Comparison of ENCODE assay signal across 20 cellular contexts in the genomic region with DNA sequence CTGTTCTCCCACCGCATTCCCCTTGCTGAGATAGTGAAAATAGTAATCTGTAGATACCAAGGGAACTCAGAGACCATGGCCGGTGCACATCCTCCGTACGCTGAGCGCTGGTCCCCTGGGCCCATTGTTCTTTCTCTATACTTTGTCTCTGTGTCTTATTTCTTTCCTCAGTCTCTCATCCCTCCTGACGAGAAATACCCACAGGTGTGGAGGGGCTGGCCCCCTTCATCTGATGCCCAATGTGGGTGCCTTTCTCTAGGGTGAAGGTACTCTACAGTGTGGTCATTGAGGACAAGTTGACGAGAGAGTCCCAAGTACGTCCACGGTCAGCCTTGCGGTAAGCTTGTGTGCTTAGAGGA.
DNase-seq lines count a peak whose midpoint lies in the region; ATAC-seq, FAIRE-seq and TF ChIP-seq lines count a peak whose summit lies in the region.
"Had no signal": no experiment of that assay in that cellular context is flagged by ENCODE, and none has a peak within 500 bp of the region (broad histone marks: within the 10 kb centered on the region; RNA-seq: fewer than 3 reads in every experiment).

No MANE protein-coding gene starts in this region.

- H3K4me1 ChIP-seq in ES-I3 (ENCODE audit: insufficient read depth, low read length) (peaks cover 19% of the 10 kb centered on the region), NT2/D1 (ENCODE audit: insufficient read depth, insufficient read length) (peaks cover 11% of the 10 kb centered on the region)

- no peaks in the 10 kb centered on the region for H3K9me3 ChIP-seq in ES-I3 (ENCODE audit: control insufficient read depth, insufficient read depth, low read length)
- H3K9me3 ChIP-seq in NT2/D1 (ENCODE audit: insufficient read depth, low read length) = no peaks in the 10 kb centered on the region
- H3K9me3 ChIP-seq in iPS-18c (ENCODE audit: control insufficient read depth, insufficient read depth, low read length) = no peaks in the 10 kb centered on the region
- H3K9me3 ChIP-seq: MG63, thyroid gland had no signal

- no peak for TF ChIP-seq CTCF in D721Med (IDR thresholded peaks at IDR 0.05; ENCODE audit: insufficient read depth, missing control alignments)

- H3K4me3 ChIP-seq in NT2/D1 (ENCODE audit: insufficient read length, low read depth) = peak overlapping the region; percentile 86
- H3K4me3 ChIP-seq in iPS-18c (ENCODE audit: insufficient read depth, low read depth, low read length) = peak overlapping the region; percentile 17; the same call in 1 of the 2 replicates
- H3K4me3 ChIP-seq: GM23248, MG63, skin epidermis, thyroid gland had no signal

- FAIRE-seq in D721Med (lab: Jason Lieb, UNC) = no peak

- no peak for DNase-seq in NT2/D1 (ENCODE audit: low read depth, low spot score)
- DNase-seq in posterior cingulate gyrus = peak in 6 of 10 donors; percentile 4 to 59 (median 20)
- DNase-seq in NCI-H1105 treated with DMSO at 0.1 percent for 48 hours (lab: John Stamatoyannopoulos, UW) = no peak
- no peak for DNase-seq in NCI-H2196 treated with DMSO at 0.1 percent for 48 hours (lab: John Stamatoyannopoulos, UW; ENCODE audit: unreplicated experiment)
- no peak for DNase-seq in D721Med (ENCODE audit: insufficient read length, low spot score)
- DNase-seq: activated CD4-positive, alpha-beta memory T cell treated with anti-CD3 and anti-CD28 coated beads for 36 hours; AML-193; amniotic stem cell; GM23248; MG63; NCI-H2029; NCI-H82; nucleus accumbens; T-cell; thyroid gland had no signal

- H3K9ac ChIP-seq in ES-I3 (ENCODE audit: low read depth, low read length) = peak overlapping the region; percentile 54
- H3K9ac ChIP-seq in NT2/D1 (ENCODE audit: insufficient read length, low read depth) = peak overlapping the region; percentile 96
- H3K9ac ChIP-seq: GM23248 had no signal

- intact Hi-C loops in posterior cingulate gyrus (cut with DNase I) = loop anchor here (2.0 to 10.0 kb wide), 5 partner anchors 52 to 364 kb away; no protein-coding TSS in a partner anchor

- H3K36me3 ChIP-seq in ES-I3 (ENCODE audit: insufficient read depth, low read length) (no peaks in the 10 kb centered on the region; the same call in 1 of the 2 replicates), NT2/D1 (ENCODE audit: insufficient read depth, insufficient read length, low read length) (peaks cover 24% of the 10 kb centered on the region)
- H3K36me3 ChIP-seq: MG63, thyroid gland had no signal

- no peak for ATAC-seq in HG03439 (IDR thresholded peaks at IDR 0.05; ENCODE audit: unreplicated experiment)
- ATAC-seq: stimulated activated effector memory CD8-positive, alpha-beta T cell treated with anti-CD3 and anti-CD28 coated beads, Interleukin-12 subunit alpha, Interleukin-12 subunit beta, amount 100 ng/mL, for 72 hours; T-cell had no signal

- no peaks in the 10 kb centered on the region for H3K27me3 ChIP-seq in NT2/D1 (ENCODE audit: insufficient read depth, insufficient read length)
- H3K27me3 ChIP-seq: MG63, thyroid gland had no signal

Comparison
In these comparisons a context has a peak if more than half of its experiments do, and no peak if none do; other contexts are left out.
1. DNase-seq: peak in posterior cingulate gyrus (6 of 10); none in NT2/D1 (single experiment), NCI-H1105 treated with DMSO at 0.1 percent for 48 hours (single experiment), NCI-H2196 treated with DMSO at 0.1 percent for 48 hours (single experiment) and D721Med (single experiment).